1 cellular context compared by ENCODE assay signal in the genomic region with DNA sequence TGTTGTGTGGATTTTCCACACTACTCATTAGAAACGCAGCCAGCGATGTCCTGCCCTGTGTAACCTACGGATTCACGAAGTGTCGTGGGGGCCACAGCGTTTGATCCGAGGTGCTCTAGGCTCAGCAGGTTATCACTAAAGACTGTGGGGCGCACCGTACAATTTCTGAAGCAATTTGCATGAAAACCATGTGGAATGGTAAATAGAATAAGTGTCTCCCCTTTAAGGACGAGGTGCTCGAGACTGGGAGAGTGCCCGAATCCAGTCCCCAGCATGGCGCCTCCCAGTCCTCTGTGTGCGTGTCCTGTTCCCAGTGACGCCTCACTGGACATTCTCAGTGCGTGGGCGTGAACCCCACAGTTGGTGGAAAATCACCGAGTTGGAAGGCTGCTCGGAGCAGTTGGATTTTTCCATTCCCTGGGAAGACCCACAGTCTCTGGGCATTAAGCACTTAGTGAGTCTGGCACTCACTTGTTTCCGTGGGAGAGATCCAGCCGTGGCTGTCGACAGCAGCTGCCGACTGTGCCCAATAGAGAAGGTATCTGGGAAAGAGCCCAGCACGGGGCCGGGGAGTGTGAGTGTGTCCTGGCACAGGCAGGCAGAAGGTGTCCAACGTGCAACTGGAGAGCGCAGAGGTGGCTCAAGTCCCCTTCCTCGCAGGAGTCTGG.
TF ChIP-seq lines count a peak whose summit lies in the region.

No MANE protein-coding gene starts in this region.

TF ChIP-seq in A549, 52 proteins besides CTCF, POLR2A, EP300 and RAD21 (continued from another document):
- TF ChIP-seq, protein P1, sequence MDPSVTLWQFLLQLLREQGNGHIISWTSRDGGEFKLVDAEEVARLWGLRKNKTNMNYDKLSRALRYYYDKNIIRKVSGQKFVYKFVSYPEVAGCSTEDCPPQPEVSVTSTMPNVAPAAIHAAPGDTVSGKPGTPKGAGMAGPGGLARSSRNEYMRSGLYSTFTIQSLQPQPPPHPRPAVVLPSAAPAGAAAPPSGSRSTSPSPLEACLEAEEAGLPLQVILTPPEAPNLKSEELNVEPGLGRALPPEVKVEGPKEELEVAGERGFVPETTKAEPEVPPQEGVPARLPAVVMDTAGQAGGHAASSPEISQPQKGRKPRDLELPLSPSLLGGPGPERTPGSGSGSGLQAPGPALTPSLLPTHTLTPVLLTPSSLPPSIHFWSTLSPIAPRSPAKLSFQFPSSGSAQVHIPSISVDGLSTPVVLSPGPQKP (IDR thresholded peaks at IDR 0.05; ENCODE audit: low read depth, low read length): no peak
- no peak for TF ChIP-seq MAFK (IDR thresholded peaks at IDR 0.05; ENCODE audit: partially characterized antibody)
TF ChIP-seq in A549: peak in this region for 0.
